29 cellular contexts compared by ENCODE assay signal in genomic region chr17:1076982-1077302, GRCh38.
"Had no signal": no experiment of that assay in that cellular context is flagged by ENCODE, and none has a peak within 500 bp of the region (broad histone marks: within the 10 kb centered on the region; RNA-seq: fewer than 3 reads in every experiment).

No MANE protein-coding gene starts in this region.

- H3K27me3 Mint-ChIP-seq: activated CD4-positive, alpha-beta memory T cell treated with anti-CD3 and anti-CD28 coated beads for 36 hours; activated CD4-positive, alpha-beta T cell treated with anti-CD3 and anti-CD28 coated beads, Interleukin-2, amount 10 ng/mL, durations not matched to agents 24 days and 14 days; activated T-cell treated with anti-CD3 and anti-CD28 coated beads, Interleukin-2, amount 50 U/mL, for 24 hours; dendritic cell treated with granulocyte-macrophage colony-stimulating factor and Interleukin-4, amounts not matched to agents 40 ng/mL and 50 ng/mL, for 4 days; natural killer cell treated with Interleukin-12 subunit alpha and Interleukin-12 subunit beta and Interleukin-15 and Interleukin-18, amount 100 ng/mL, for 72 hours had no signal

- H3K9me3 Mint-ChIP-seq: activated CD4-positive, alpha-beta memory T cell treated with anti-CD3 and anti-CD28 coated beads for 36 hours; activated CD4-positive, alpha-beta T cell treated with anti-CD3 and anti-CD28 coated beads, Interleukin-2, amount 10 ng/mL, durations not matched to agents 24 days and 14 days; activated T-cell treated with anti-CD3 and anti-CD28 coated beads, Interleukin-2, amount 50 U/mL, for 24 hours; dendritic cell treated with granulocyte-macrophage colony-stimulating factor and Interleukin-4, amounts not matched to agents 40 ng/mL and 50 ng/mL, for 4 days; natural killer cell treated with Interleukin-12 subunit alpha and Interleukin-12 subunit beta and Interleukin-15 and Interleukin-18, amount 100 ng/mL, for 72 hours had no signal

- H3K4me3 Mint-ChIP-seq: activated CD4-positive, alpha-beta memory T cell treated with anti-CD3 and anti-CD28 coated beads for 36 hours; activated CD4-positive, alpha-beta T cell treated with anti-CD3 and anti-CD28 coated beads, Interleukin-2, amount 10 ng/mL, durations not matched to agents 24 days and 14 days; activated T-cell treated with anti-CD3 and anti-CD28 coated beads, Interleukin-2, amount 50 U/mL, for 24 hours; dendritic cell treated with granulocyte-macrophage colony-stimulating factor and Interleukin-4, amounts not matched to agents 40 ng/mL and 50 ng/mL, for 4 days; natural killer cell treated with Interleukin-12 subunit alpha and Interleukin-12 subunit beta and Interleukin-15 and Interleukin-18, amount 100 ng/mL, for 72 hours had no signal

- H3K4me1 Mint-ChIP-seq: activated CD4-positive, alpha-beta T cell treated with anti-CD3 and anti-CD28 coated beads, Interleukin-2, amount 10 ng/mL, durations not matched to agents 24 days and 14 days had no signal

- ATAC-seq: left lung; natural killer cell treated with Interleukin-12 subunit alpha and Interleukin-12 subunit beta and Interleukin-15 and Interleukin-18, amount 100 ng/mL, for 72 hours; sciatic nerve; upper lobe of right lung had no signal

- H3K36me3 Mint-ChIP-seq: natural killer cell treated with Interleukin-12 subunit alpha and Interleukin-12 subunit beta and Interleukin-15 and Interleukin-18, amount 100 ng/mL, for 72 hours had no signal

- H3K9me3 ChIP-seq: esophagus squamous epithelium, left lung, suprapubic skin, tibial artery, upper lobe of right lung had no signal

- H3K4me3 ChIP-seq: esophagus squamous epithelium, left lung, lung, skin epidermis, suprapubic skin, tibial artery, upper lobe of right lung had no signal

- H3K27ac ChIP-seq: brain microvascular endothelial cell, epithelial cell of prostate, esophagus squamous epithelium, left lung, skin epidermis, suprapubic skin, tibial artery, upper lobe of right lung had no signal

- FAIRE-seq: astrocyte, frontal cortex had no signal

- DNase-seq: activated CD4-positive, alpha-beta memory T cell treated with anti-CD3 and anti-CD28 coated beads for 36 hours; activated CD4-positive, alpha-beta T cell treated with anti-CD3 and anti-CD28 coated beads, Interleukin-2, amount 10 ng/mL, durations not matched to agents 24 days and 14 days; activated CD4-positive, CD25-positive, alpha-beta regulatory T cell treated with anti-CD3 and anti-CD28 coated beads, Interleukin-2, amount 50 U/mL, for 72 hours; activated CD8-positive, alpha-beta memory T cell treated with anti-CD3 and anti-CD28 coated beads, Interleukin-2, amount 50 U/mL, for 4 hours; activated gamma-delta T cell; activated naive CD4-positive, alpha-beta T cell treated with anti-CD3 and anti-CD28 coated beads, Interleukin-2, amount 50 U/mL, for 16 hours; activated T-cell treated with anti-CD3 and anti-CD28 coated beads, Interleukin-2, amount 50 U/mL, for 24 hours; amniotic stem cell; brain microvascular endothelial cell; esophagus squamous epithelium; kidney glomerular epithelial cell; mesendoderm; stimulated activated CD4-positive, alpha-beta T cell treated with anti-CD3 and anti-CD28 coated beads, Interleukin-1b, Interleukin-23, amount 100 ng/mL, for 48 hours; stimulated activated CD4-positive, alpha-beta T cell treated with anti-CD3 and anti-CD28 coated beads, Interleukin-4, amount 100 ng/mL, for 4 hours; stimulated activated CD8-positive, alpha-beta memory T cell treated with anti-CD3 and anti-CD28 coated beads, Interleukin-4, amount 100 ng/mL, for 48 hours; stimulated activated naive CD4-positive, alpha-beta T cell; T-helper 2 cell; tibial artery; upper lobe of right lung had no signal

- H3K27me3 ChIP-seq: brain microvascular endothelial cell, esophagus squamous epithelium, left lung, suprapubic skin, tibial artery, upper lobe of right lung had no signal

- H3K27ac Mint-ChIP-seq: activated CD4-positive, alpha-beta memory T cell treated with anti-CD3 and anti-CD28 coated beads for 36 hours; activated CD4-positive, alpha-beta T cell treated with anti-CD3 and anti-CD28 coated beads, Interleukin-2, amount 10 ng/mL, durations not matched to agents 24 days and 14 days; activated T-cell treated with anti-CD3 and anti-CD28 coated beads, Interleukin-2, amount 50 U/mL, for 24 hours; dendritic cell treated with granulocyte-macrophage colony-stimulating factor and Interleukin-4, amounts not matched to agents 40 ng/mL and 50 ng/mL, for 4 days; natural killer cell treated with Interleukin-12 subunit alpha and Interleukin-12 subunit beta and Interleukin-15 and Interleukin-18, amount 100 ng/mL, for 72 hours had no signal
